In genomic region chr2:173672573-173673340, GRCh38 we compare ENCODE assay signal across 22 cellular contexts.
"Had no signal": no experiment of that assay in that cellular context is flagged by ENCODE, and none has a peak within 500 bp of the region (broad histone marks: within the 10 kb centered on the region; RNA-seq: fewer than 3 reads in every experiment).

No MANE protein-coding gene starts in this region.

- H3K4me3 ChIP-seq: MG63 had no signal

- ATAC-seq: activated CD4-positive, alpha-beta T cell treated with anti-CD3 and anti-CD28 coated beads for 36 hours; activated CD8-positive, alpha-beta T cell treated with anti-CD3 and anti-CD28 coated beads for 36 hours; activated T-cell treated with anti-CD3 and anti-CD28 coated beads, Interleukin-2, amount 50 U/mL, for 72 hours; Panc1; Right ventricle myocardium inferior had no signal

- H3K9ac ChIP-seq: SK-N-SH had no signal

- H3K9me3 ChIP-seq: MG63, SK-N-SH had no signal

- H3K36me3 ChIP-seq: MG63, WERI-Rb-1 had no signal

- H3K27ac ChIP-seq: WERI-Rb-1 had no signal

- DNase-seq: activated CD4-positive, alpha-beta T cell treated with anti-CD3 and anti-CD28 coated beads for 36 hours; activated CD4-positive, alpha-beta T cell treated with anti-CD3 and anti-CD28 coated beads, Interleukin-2, amount 50 U/mL, for 1 hour; activated CD8-positive, alpha-beta memory T cell treated with anti-CD3 and anti-CD28 coated beads, Interleukin-2, amount 50 U/mL, for 4 hours; activated CD8-positive, alpha-beta T cell treated with anti-CD3 and anti-CD28 coated beads for 36 hours; activated gamma-delta T cell treated with Interleukin-2 at 50 U/mL for 16 hours; activated naive CD4-positive, alpha-beta T cell treated with anti-CD3 and anti-CD28 coated beads, Interleukin-2, amount 10 ng/mL, durations not matched to agents 7 days and 5 days; activated naive CD8-positive, alpha-beta T cell treated with anti-CD3 and anti-CD28 coated beads for 36 hours; activated T-cell treated with anti-CD3 and anti-CD28 coated beads, Interleukin-2, amount 50 U/mL, for 72 hours; cerebellar nuclear complex; MG63; NCI-H1436; NCI-H187 treated with DMSO at 0.1 percent for 48 hours; NCI-H2081 treated with DMSO at 0.1 percent for 48 hours; NCI-H510A; NCI-H526 treated with DMSO at 0.1 percent for 48 hours; OCI-M1; RPMI8226; SK-N-SH; T-helper 1 cell; WERI-Rb-1 had no signal

- H3K4me2 ChIP-seq: SK-N-SH had no signal

- H3K27me3 ChIP-seq: MG63 had no signal
